In genomic region chr17:279776-280175, GRCh38 we compare ENCODE assay signal across 24 cellular contexts.
DNase-seq lines count a peak whose midpoint lies in the region; ATAC-seq and TF ChIP-seq lines count a peak whose summit lies in the region.
"Had no signal": no experiment of that assay in that cellular context is flagged by ENCODE, and none has a peak within 500 bp of the region (broad histone marks: within the 10 kb centered on the region; RNA-seq: fewer than 3 reads in every experiment).

No MANE protein-coding gene starts in this region.

- H3K9me3 ChIP-seq in smooth muscle cell (replicated peaks; ENCODE audit: low read depth) (no peaks in the 10 kb centered on the region), prostate gland (no peaks in the 10 kb centered on the region)
- H3K9me3 ChIP-seq: transverse colon had no signal

- H3K9me3 Mint-ChIP-seq in activated CD4-positive, alpha-beta T cell treated with anti-CD3 and anti-CD28 coated beads, Interleukin-2, amount 10 ng/mL, durations not matched to agents 7 days and 5 days, result no peaks in the 10 kb centered on the region
- H3K9me3 Mint-ChIP-seq: activated naive CD4-positive, alpha-beta T cell treated with anti-CD3 and anti-CD28 coated beads, Interleukin-2, amount 10 ng/mL, durations not matched to agents 7 days and 5 days; activated T-cell treated with anti-CD3 and anti-CD28 coated beads, Interleukin-2, amount 50 U/mL, for 4 hours; natural killer cell; stimulated activated naive CD8-positive, alpha-beta T cell treated with anti-CD3 and anti-CD28 coated beads, Interleukin-15, amount 100 ng/mL, for 72 hours had no signal

- no peaks in the 10 kb centered on the region for H3F3A ChIP-seq in smooth muscle cell (ENCODE audit: low read depth)

- no peaks in the 10 kb centered on the region for H3K27me3 ChIP-seq in smooth muscle cell (ENCODE audit: low read depth)
- no peaks in the 10 kb centered on the region for H3K27me3 ChIP-seq in prostate gland (replicated peaks; ENCODE audit: insufficient read depth)
- H3K27me3 ChIP-seq: transverse colon had no signal

- no peak for TF ChIP-seq POLR2A in prostate gland (IDR thresholded peaks at IDR 0.05)

- H3K27ac ChIP-seq in smooth muscle cell (ENCODE audit: low read depth) (peak overlapping the region; percentile 52), prostate gland (no peak overlapping the region)
- H3K27ac ChIP-seq: transverse colon had no signal

- TF ChIP-seq CTCF in smooth muscle cell (IDR thresholded peaks at IDR 0.05; ENCODE audit: borderline replicate concordance, insufficient read depth, poor library complexity, severe bottlenecking) (no peak), prostate gland (IDR thresholded peaks at IDR 0.05) (no peak)

- POLR2A ChIA-PET in activated CD4-positive, alpha-beta T cell treated with anti-CD3 and anti-CD28 coated beads, Interleukin-2, amount 10 ng/mL, durations not matched to agents 7 days and 5 days (lab: Charles Lee), result no interaction called here

- H3K4me1 ChIP-seq in smooth muscle cell (ENCODE audit: low read depth) (peaks cover 4% of the 10 kb centered on the region), prostate gland (replicated peaks) (no peaks in the 10 kb centered on the region)
- H3K4me1 ChIP-seq: transverse colon had no signal

- H2AFZ ChIP-seq in smooth muscle cell (ENCODE audit: low read depth), result no peak overlapping the region

- H3K36me3 Mint-ChIP-seq in activated CD4-positive, alpha-beta T cell treated with anti-CD3 and anti-CD28 coated beads, Interleukin-2, amount 10 ng/mL, durations not matched to agents 7 days and 5 days (ENCODE audit: low read depth), result no peaks in the 10 kb centered on the region
- H3K36me3 Mint-ChIP-seq: activated naive CD4-positive, alpha-beta T cell treated with anti-CD3 and anti-CD28 coated beads, Interleukin-2, amount 10 ng/mL, durations not matched to agents 7 days and 5 days; natural killer cell had no signal

- H3K36me3 ChIP-seq in smooth muscle cell (ENCODE audit: low read depth), result no peaks in the 10 kb centered on the region
- no peaks in the 10 kb centered on the region for H3K36me3 ChIP-seq in prostate gland
- H3K36me3 ChIP-seq: transverse colon had no signal

- H3K4me2 ChIP-seq in smooth muscle cell, result peak overlapping the region; percentile 23

- H3K27ac Mint-ChIP-seq in activated CD4-positive, alpha-beta T cell treated with anti-CD3 and anti-CD28 coated beads, Interleukin-2, amount 10 ng/mL, durations not matched to agents 7 days and 5 days, result no peak overlapping the region
- H3K27ac Mint-ChIP-seq: activated naive CD4-positive, alpha-beta T cell treated with anti-CD3 and anti-CD28 coated beads, Interleukin-2, amount 10 ng/mL, durations not matched to agents 7 days and 5 days; natural killer cell had no signal

- WGBS in smooth muscle cell (ENCODE audit: low lambda C conversion rate), result 49% methylated on average over 4 of the region's 4 CpGs
- WGBS in prostate gland, result 52% methylated on average over 4 of the region's 4 CpGs

- CTCF ChIA-PET in activated CD4-positive, alpha-beta T cell treated with anti-CD3 and anti-CD28 coated beads, Interleukin-2, amount 10 ng/mL, durations not matched to agents 7 days and 5 days (lab: Charles Lee), result no interaction called here

- no peaks in the 10 kb centered on the region for H3K4me1 Mint-ChIP-seq in activated CD4-positive, alpha-beta T cell treated with anti-CD3 and anti-CD28 coated beads, Interleukin-2, amount 10 ng/mL, durations not matched to agents 7 days and 5 days
- H3K4me1 Mint-ChIP-seq: activated naive CD4-positive, alpha-beta T cell treated with anti-CD3 and anti-CD28 coated beads, Interleukin-2, amount 10 ng/mL, durations not matched to agents 7 days and 5 days; natural killer cell; stimulated activated naive CD8-positive, alpha-beta T cell treated with anti-CD3 and anti-CD28 coated beads, Interleukin-15, amount 100 ng/mL, for 72 hours had no signal

- no peaks in the 10 kb centered on the region for H3K27me3 Mint-ChIP-seq in activated CD4-positive, alpha-beta T cell treated with anti-CD3 and anti-CD28 coated beads, Interleukin-2, amount 10 ng/mL, durations not matched to agents 7 days and 5 days
- H3K27me3 Mint-ChIP-seq: activated naive CD4-positive, alpha-beta T cell treated with anti-CD3 and anti-CD28 coated beads, Interleukin-2, amount 10 ng/mL, durations not matched to agents 7 days and 5 days; stimulated activated naive CD8-positive, alpha-beta T cell treated with anti-CD3 and anti-CD28 coated beads, Interleukin-15, amount 100 ng/mL, for 72 hours had no signal

- H4K20me1 ChIP-seq in smooth muscle cell (ENCODE audit: low read depth), result no peaks in the 10 kb centered on the region

- H3K9ac ChIP-seq in smooth muscle cell (ENCODE audit: low read depth), result no peak overlapping the region

- peak; percentile 3 for DNase-seq in activated CD4-positive, alpha-beta T cell treated with anti-CD3 and anti-CD28 coated beads, Interleukin-2, amount 10 ng/mL, durations not matched to agents 7 days and 5 days
- no peak for DNase-seq in activated CD4-positive, alpha-beta T cell treated with anti-CD3 and anti-CD28 coated beads for 4 hours
- DNase-seq in dermis microvascular lymphatic vessel endothelial cell (ENCODE audit: low read depth in 2 of 2) (peak; percentile 48 to 63), lung microvascular endothelial cell (ENCODE audit: low read depth in 2 of 2) (peak; percentile 71 to 75), smooth muscle cell (lab: John Stamatoyannopoulos, UW; ENCODE audit: unreplicated experiment) (no peak), prostate gland (ENCODE audit: low spot score) (no peak), NCI-H2107 treated with DMSO at 0.1 percent for 48 hours (lab: John Stamatoyannopoulos, UW; ENCODE audit: unreplicated experiment) (no peak)
- DNase-seq: activated T-cell treated with anti-CD3 and anti-CD28 coated beads, Interleukin-2, amount 50 U/mL, for 4 hours; AML-193; caudate nucleus; DMS79; foreskin melanocyte; HCEC 1CT; islet precursor cell; KBM-7; natural killer cell; NCI-H1694 treated with DMSO at 0.1 percent for 48 hours; NCI-H2227 treated with DMSO at 0.1 percent for 48 hours; NCI-H748 treated with DMSO at 0.1 percent for 48 hours; stimulated activated naive CD8-positive, alpha-beta T cell treated with anti-CD3 and anti-CD28 coated beads, Interleukin-15, amount 100 ng/mL, for 72 hours; transverse colon had no signal

- ATAC-seq in GM18511 (IDR thresholded peaks at IDR 0.05; ENCODE audit: unreplicated experiment), result no peak
- ATAC-seq: activated T-cell treated with anti-CD3 and anti-CD28 coated beads, Interleukin-2, amount 50 U/mL, for 4 hours; GM12878; natural killer cell; stimulated activated naive CD8-positive, alpha-beta T cell treated with anti-CD3 and anti-CD28 coated beads, Interleukin-15, amount 100 ng/mL, for 72 hours had no signal

- no peak overlapping the region for H3K4me3 Mint-ChIP-seq in activated CD4-positive, alpha-beta T cell treated with anti-CD3 and anti-CD28 coated beads, Interleukin-2, amount 10 ng/mL, durations not matched to agents 7 days and 5 days
- H3K4me3 Mint-ChIP-seq: activated naive CD4-positive, alpha-beta T cell treated with anti-CD3 and anti-CD28 coated beads, Interleukin-2, amount 10 ng/mL, durations not matched to agents 7 days and 5 days; activated T-cell treated with anti-CD3 and anti-CD28 coated beads, Interleukin-2, amount 50 U/mL, for 4 hours; natural killer cell; stimulated activated naive CD8-positive, alpha-beta T cell treated with anti-CD3 and anti-CD28 coated beads, Interleukin-15, amount 100 ng/mL, for 72 hours had no signal

- intact Hi-C loops in prostate gland (cut with DNase I), result no loop called here

- no peaks in the 10 kb centered on the region for H3K79me2 ChIP-seq in smooth muscle cell (ENCODE audit: low read depth)

- no peak overlapping the region for H3K4me3 ChIP-seq in smooth muscle cell
- H3K4me3 ChIP-seq in prostate gland, result no peak overlapping the region
- H3K4me3 ChIP-seq: GM12878, transverse colon had no signal

Comparison
In these comparisons a context has a peak if more than half of its experiments do, and no peak if none do; other contexts are left out.
1. DNase-seq: peak in activated CD4-positive, alpha-beta T cell treated with anti-CD3 and anti-CD28 coated beads, Interleukin-2, amount 10 ng/mL, durations not matched to agents 7 days and 5 days (single experiment), dermis microvascular lymphatic vessel endothelial cell (2 of 2) and lung microvascular endothelial cell (2 of 2); none in activated CD4-positive, alpha-beta T cell treated with anti-CD3 and anti-CD28 coated beads for 4 hours (0 of 2), smooth muscle cell (single experiment), prostate gland (single experiment) and NCI-H2107 treated with DMSO at 0.1 percent for 48 hours (single experiment).